14 cellular contexts compared by ENCODE assay signal in genomic region chr2:28350791-28351285, GRCh38.
"Had no signal": no experiment of that assay in that cellular context is flagged by ENCODE, and none has a peak within 500 bp of the region (broad histone marks: within the 10 kb centered on the region; RNA-seq: fewer than 3 reads in every experiment).

No MANE protein-coding gene starts in this region.

- H3K36me3 ChIP-seq: brain microvascular endothelial cell, esophagus squamous epithelium, neutrophil, right atrium auricular region had no signal

- H3K27ac Mint-ChIP-seq: activated CD4-positive, alpha-beta memory T cell treated with anti-CD3 and anti-CD28 coated beads for 36 hours; activated T-cell treated with anti-CD3 and anti-CD28 coated beads, Interleukin-2, amount 50 U/mL, for 24 hours; naive thymus-derived CD8-positive, alpha-beta T cell had no signal

- ATAC-seq: left cardiac atrium; naive thymus-derived CD8-positive, alpha-beta T cell had no signal

- H3K27ac ChIP-seq: brain microvascular endothelial cell, esophagus squamous epithelium, neutrophil, right atrium auricular region had no signal

- H3K27me3 ChIP-seq: brain microvascular endothelial cell, esophagus squamous epithelium, neutrophil, right atrium auricular region had no signal

- H3K27me3 Mint-ChIP-seq: activated CD4-positive, alpha-beta memory T cell treated with anti-CD3 and anti-CD28 coated beads for 36 hours; activated T-cell treated with anti-CD3 and anti-CD28 coated beads, Interleukin-2, amount 50 U/mL, for 24 hours; central memory CD8-positive, alpha-beta T cell had no signal

- H3K9me3 Mint-ChIP-seq: activated CD4-positive, alpha-beta memory T cell treated with anti-CD3 and anti-CD28 coated beads for 36 hours; activated naive CD4-positive, alpha-beta T cell treated with anti-CD3 and anti-CD28 coated beads, Interleukin-2, amount 50 U/mL, for 72 hours; activated T-cell treated with anti-CD3 and anti-CD28 coated beads, Interleukin-2, amount 50 U/mL, for 24 hours; central memory CD8-positive, alpha-beta T cell; naive thymus-derived CD8-positive, alpha-beta T cell had no signal

- DNase-seq: activated CD4-positive, alpha-beta memory T cell treated with anti-CD3 and anti-CD28 coated beads for 36 hours; activated gamma-delta T cell; activated T-cell treated with anti-CD3 and anti-CD28 coated beads, Interleukin-2, amount 50 U/mL, for 24 hours; brain microvascular endothelial cell; cortex of kidney; effector CD4-positive, alpha-beta T cell; esophagus squamous epithelium; left cardiac atrium; naive thymus-derived CD8-positive, alpha-beta T cell had no signal

- H3K4me3 ChIP-seq: esophagus squamous epithelium, right atrium auricular region, smooth muscle cell had no signal

- H3K4me3 Mint-ChIP-seq: activated CD4-positive, alpha-beta memory T cell treated with anti-CD3 and anti-CD28 coated beads for 36 hours; activated T-cell treated with anti-CD3 and anti-CD28 coated beads, Interleukin-2, amount 50 U/mL, for 24 hours; central memory CD8-positive, alpha-beta T cell; naive thymus-derived CD8-positive, alpha-beta T cell had no signal

- H3K36me3 Mint-ChIP-seq: activated CD4-positive, alpha-beta memory T cell treated with anti-CD3 and anti-CD28 coated beads for 36 hours; activated naive CD4-positive, alpha-beta T cell treated with anti-CD3 and anti-CD28 coated beads, Interleukin-2, amount 50 U/mL, for 72 hours; naive thymus-derived CD8-positive, alpha-beta T cell had no signal

- H3K9me3 ChIP-seq: esophagus squamous epithelium, neutrophil, right atrium auricular region had no signal
